ENCODE assay signal across 17 cellular contexts in genomic region chr12:51183349-51183748, GRCh38. TPM values are rescaled to one million over a fixed set of nuclear protein-coding genes. Genes with fewer than 3 reads are reported as not detected.
DNase-seq lines count a peak whose midpoint lies in the region; ATAC-seq and TF ChIP-seq lines count a peak whose summit lies in the region.
"Had no signal": no experiment of that assay in that cellular context is flagged by ENCODE, and none has a peak within 500 bp of the region (broad histone marks: within the 10 kb centered on the region; RNA-seq: fewer than 3 reads in every experiment).

No MANE protein-coding gene starts in this region.

- no peak for TF ChIP-seq CTCF in brain (conservative IDR thresholded peaks at IDR 0.05)
- TF ChIP-seq CTCF in nephron progenitor cell (IDR thresholded peaks at IDR 0.05): no peak
- TF ChIP-seq CTCF in gastrocnemius medialis (IDR thresholded peaks at IDR 0.05 in 4 of 5, conservative IDR thresholded peaks at IDR 0.05 in 1 of 5): no peak
- no peak for TF ChIP-seq CTCF in coronary artery (IDR thresholded peaks at IDR 0.05)

- no peaks in the 10 kb centered on the region for H3K27me3 ChIP-seq in SJCRH30
- H3K27me3 ChIP-seq in gastrocnemius medialis: no peaks in the 10 kb centered on the region
- H3K27me3 ChIP-seq: BLaER1 had no signal

- no peaks in the 10 kb centered on the region for H3K9me3 ChIP-seq in SJCRH30 (replicated peaks)
- H3K9me3 ChIP-seq in gastrocnemius medialis: no peaks in the 10 kb centered on the region
- H3K9me3 ChIP-seq: BLaER1, HAP-1, SK-N-SH had no signal

- no peak for TF ChIP-seq POLR2A in gastrocnemius medialis (IDR thresholded peaks at IDR 0.05)

- H3K4me1 ChIP-seq in SJCRH30 (peaks cover 58% of the 10 kb centered on the region), gastrocnemius medialis (peaks cover 16 to 32% of the 10 kb centered on the region in 2 donors)

- ATAC-seq in gastrocnemius medialis: no peak
- ATAC-seq: Panc1 had no signal

- H3K4me3 ChIP-seq in SJCRH30: no peak overlapping the region
- H3K4me3 ChIP-seq in gastrocnemius medialis: no peak overlapping the region
- H3K4me3 ChIP-seq in coronary artery: no peak overlapping the region
- H3K4me3 ChIP-seq: BLaER1, HAP-1 had no signal

- peak overlapping the region in 2 of 5 experiments; percentile 21 to 32 for H3K4me3 Mint-ChIP-seq in brain
- no peak overlapping the region for H3K4me3 Mint-ChIP-seq in nephron progenitor cell
- H3K4me3 Mint-ChIP-seq: CD4-positive, CD25-positive, alpha-beta regulatory T cell had no signal

- in situ Hi-C loops in gastrocnemius medialis (cut with MboI; ENCODE audit: low sequenced_read_pairs in 4 of 4): no loop called here

- no peaks in the 10 kb centered on the region for H3K36me3 Mint-ChIP-seq in brain
- H3K36me3 Mint-ChIP-seq in nephron progenitor cell (ENCODE audit: low read depth): no peaks in the 10 kb centered on the region
- H3K36me3 Mint-ChIP-seq: CD4-positive, CD25-positive, alpha-beta regulatory T cell had no signal

- H3K27ac Mint-ChIP-seq in brain (peak overlapping the region in 4 of 5 experiments; percentile 50 to 89 (median 84)), nephron progenitor cell (peak overlapping the region; percentile 38)

- peaks cover 4% of the 10 kb centered on the region for H3K27me3 Mint-ChIP-seq in brain
- H3K27me3 Mint-ChIP-seq in nephron progenitor cell (ENCODE audit: low read depth, poor library complexity): peaks cover 11% of the 10 kb centered on the region
- H3K27me3 Mint-ChIP-seq: CD4-positive, CD25-positive, alpha-beta regulatory T cell had no signal

- H3K36me3 ChIP-seq in SJCRH30 (no peaks in the 10 kb centered on the region), gastrocnemius medialis (no peaks in the 10 kb centered on the region)
- H3K36me3 ChIP-seq: BLaER1, HAP-1 had no signal

- H3K4me1 Mint-ChIP-seq in brain (peaks cover 51% of the 10 kb centered on the region), nephron progenitor cell (peaks cover 35% of the 10 kb centered on the region)
- H3K4me1 Mint-ChIP-seq: CD4-positive, CD25-positive, alpha-beta regulatory T cell had no signal

- intact Hi-C loops in gastrocnemius medialis (cut with DNase I; ENCODE audit: low total_unique reads): loop anchor here (1.0 kb wide), 1 partner anchor 9 kb away; no protein-coding TSS in a partner anchor

- H3K9me3 Mint-ChIP-seq in brain: no peaks in the 10 kb centered on the region
- no peaks in the 10 kb centered on the region for H3K9me3 Mint-ChIP-seq in nephron progenitor cell

- H3K27ac ChIP-seq in SJCRH30 (peak overlapping the region; percentile 89), gastrocnemius medialis (peak overlapping the region; percentile 62 to 77 (median 70)), coronary artery (no peak overlapping the region)
- H3K27ac ChIP-seq: BLaER1 had no signal

- DNase-seq in SJCRH30 (no peak), nephron progenitor cell (no peak), gastrocnemius medialis (no peak), DMS79 (lab: John Stamatoyannopoulos, UW) (no peak), coronary artery (ENCODE audit: low spot score) (no peak), SIG-M5 (lab: John Stamatoyannopoulos, UW) (no peak)
- DNase-seq in activated CD4-positive, alpha-beta T cell treated with anti-CD3 and anti-CD28 coated beads, Interleukin-2, amount 50 U/mL, for 4 hours: no peak
- DNase-seq: CD4-positive, CD25-positive, alpha-beta regulatory T cell; GOT3; Karpas-422; NCI-H1436; NCI-H2081 treated with DMSO at 0.1 percent for 48 hours had no signal

RNA-seq across cellular contexts. Expression of gene TFCP2, which starts 10.4 kb away (rescaled TPM):
- 22.2 and 24.1 TPM in 2 replicates for total RNA-seq in SJCRH30 (2014; rRNA removed; shearing (Covaris generic))
- 20.3 TPM for polyA plus RNA-seq in brain (ENCODE audit: insufficient read depth, low read depth, low replicate concordance)
- total RNA-seq in gastrocnemius medialis: 10 to 100 TPM in 2 of 4 donors, 1 to 10 TPM in 2; 8.9 to 14.2 (median 10.8) TPM

RNA-seq across cellular contexts. Expression of gene POU6F1, which starts 34.5 kb away (rescaled TPM):
- total RNA-seq in SJCRH30 (2014; rRNA removed; shearing (Covaris generic)): 1.5 and 2.5 TPM in 2 replicates
- 21.8 TPM for polyA plus RNA-seq in brain (ENCODE audit: insufficient read depth, low read depth, low replicate concordance)
- total RNA-seq in gastrocnemius medialis: 10 to 100 TPM in 2 of 4 donors, 1 to 10 TPM in 2; 8.1 to 11.1 (median 9.9) TPM

RNA-seq across cellular contexts. Expression of gene DAZAP2, which starts 55.3 kb away (rescaled TPM):
- total RNA-seq in SJCRH30 (2014; rRNA removed; shearing (Covaris generic)): 236 and 239 TPM in 2 replicates
- polyA plus RNA-seq in brain (ENCODE audit: insufficient read depth, low read depth, low replicate concordance): 468 TPM
- 100 to 1,000 TPM; 204 to 274 (median 246) TPM for total RNA-seq in gastrocnemius medialis

Comparison
In these comparisons a context has a peak if more than half of its experiments do, and no peak if none do; other contexts are left out.
1. H3K27ac ChIP-seq: peak in SJCRH30 (single experiment) and gastrocnemius medialis (4 of 4); none in coronary artery (0 of 2).